In the genomic region with DNA sequence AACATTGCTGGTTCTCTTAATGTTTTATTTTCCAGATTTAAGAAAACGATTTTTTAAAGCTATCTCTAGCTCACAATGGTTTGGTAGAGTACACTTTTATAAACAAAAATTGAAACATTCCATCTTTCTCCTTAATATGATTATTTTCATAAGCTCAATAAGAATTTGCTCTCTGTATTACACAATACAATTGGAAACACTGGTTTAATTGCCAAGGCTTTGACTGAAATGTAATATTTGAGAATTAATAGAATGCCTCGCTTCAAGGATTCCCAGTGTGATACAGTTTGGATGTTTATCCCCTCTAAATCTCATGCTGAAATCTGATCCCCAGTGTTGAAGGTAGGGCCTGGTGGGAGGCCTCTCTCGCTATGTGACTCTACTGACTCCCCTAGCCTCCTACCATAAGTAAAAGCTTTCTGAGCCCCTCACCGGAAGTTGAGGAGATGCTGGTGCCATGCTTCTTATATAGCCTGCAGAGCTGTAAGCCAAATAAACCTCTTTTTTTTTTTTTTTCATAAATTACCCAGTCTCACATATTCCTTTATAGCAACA, we compare ENCODE assay signal across 23 cellular contexts.
A peak's percentile ranks its signal among the peaks of the same experiment; 100 is the strongest.
DNase-seq lines count a peak whose midpoint lies in the region; ATAC-seq, FAIRE-seq and TF ChIP-seq lines count a peak whose summit lies in the region.
"Had no signal": no experiment of that assay in that cellular context is flagged by ENCODE, and none has a peak within 500 bp of the region (broad histone marks: within the 10 kb centered on the region; RNA-seq: fewer than 3 reads in every experiment).

No MANE protein-coding gene starts in this region.

- H3K4me3 Mint-ChIP-seq in HFFc6, result no peak overlapping the region
- H3K4me3 Mint-ChIP-seq in osteocyte (ENCODE audit: unreplicated experiment), result no peak overlapping the region
- H3K4me3 Mint-ChIP-seq: activated naive CD4-positive, alpha-beta T cell treated with anti-CD3 and anti-CD28 coated beads, Interleukin-2, amount 50 U/mL, for 24 hours; activated T-helper 1 cell treated with anti-CD3 and anti-CD28 coated beads, Interleukin-12 subunit alpha, Interleukin-12 subunit beta, Interleukin-2, Interleukin-4 antibody, amounts not matched to agents 30 ng/mL and 10 ng/mL and 1 ng/mL, durations not matched to agents 14 hours and 24 hours and 36 hours; memory B cell; naive thymus-derived CD4-positive, alpha-beta T cell; T-helper 17 cell had no signal

- no peaks in the 10 kb centered on the region for H3K27me3 ChIP-seq in RWPE2 (ENCODE audit: insufficient read depth, poor library complexity, severe bottlenecking)
- H3K27me3 ChIP-seq in heart left ventricle, result no peaks in the 10 kb centered on the region
- no peaks in the 10 kb centered on the region for H3K27me3 ChIP-seq in gastroesophageal sphincter
- H3K27me3 ChIP-seq: ascending aorta had no signal

- no peak for DNase-seq in HFFc6
- DNase-seq in RWPE2 (ENCODE audit: low spot score), result no peak
- DNase-seq in osteocyte (ENCODE audit: extremely low spot score, unreplicated experiment), result no peak
- no peak for DNase-seq in inferior parietal cortex (ENCODE audit: extremely low spot score)
- no peak for DNase-seq in heart left ventricle
- no peak for DNase-seq in NCI-H146 (lab: John Stamatoyannopoulos, UW)
- DNase-seq: activated CD4-positive, alpha-beta T cell treated with anti-CD3 and anti-CD28 coated beads for 48 hours; naive thymus-derived CD4-positive, alpha-beta T cell; NCI-H1436 treated with DMSO at 0.1 percent for 48 hours; NCI-H774; OCI-M1; SHP77 treated with DMSO at 0.1 percent for 48 hours; substantia nigra; T-helper 17 cell had no signal

- H3K4me1 Mint-ChIP-seq in HFFc6 (ENCODE audit: low read depth) (peaks cover 73% of the 10 kb centered on the region), osteocyte (ENCODE audit: unreplicated experiment) (peaks cover 58% of the 10 kb centered on the region)
- H3K4me1 Mint-ChIP-seq: activated naive CD4-positive, alpha-beta T cell treated with anti-CD3 and anti-CD28 coated beads, Interleukin-2, amount 50 U/mL, for 24 hours; memory B cell; naive thymus-derived CD4-positive, alpha-beta T cell had no signal

- H3K4me3 ChIP-seq in RWPE2 (ENCODE audit: severe bottlenecking), result no peak overlapping the region
- H3K4me3 ChIP-seq in heart left ventricle, result no peak overlapping the region
- H3K4me3 ChIP-seq in gastroesophageal sphincter, result no peak overlapping the region
- H3K4me3 ChIP-seq: ascending aorta had no signal

- H3K27ac ChIP-seq in RWPE2 (ENCODE audit: poor library complexity, severe bottlenecking) (peak overlapping the region; percentile 6), heart left ventricle (no peak overlapping the region), gastroesophageal sphincter (no peak overlapping the region)
- H3K27ac ChIP-seq: ascending aorta, KMS-11 had no signal

- H3K36me3 Mint-ChIP-seq in HFFc6 (ENCODE audit: low read depth) (peaks cover 43% of the 10 kb centered on the region), osteocyte (ENCODE audit: unreplicated experiment) (peaks cover 5% of the 10 kb centered on the region)
- H3K36me3 Mint-ChIP-seq: activated naive CD4-positive, alpha-beta T cell treated with anti-CD3 and anti-CD28 coated beads, Interleukin-2, amount 50 U/mL, for 24 hours; naive thymus-derived CD4-positive, alpha-beta T cell had no signal

- H3K27ac Mint-ChIP-seq in HFFc6 (peak overlapping the region; percentile 72), osteocyte (ENCODE audit: unreplicated experiment) (peak overlapping the region; percentile 80)
- H3K27ac Mint-ChIP-seq: activated naive CD4-positive, alpha-beta T cell treated with anti-CD3 and anti-CD28 coated beads, Interleukin-2, amount 50 U/mL, for 24 hours; activated T-helper 1 cell treated with anti-CD3 and anti-CD28 coated beads, Interleukin-12 subunit alpha, Interleukin-12 subunit beta, Interleukin-2, Interleukin-4 antibody, amounts not matched to agents 30 ng/mL and 10 ng/mL and 1 ng/mL, durations not matched to agents 14 hours and 24 hours and 36 hours; memory B cell; naive thymus-derived CD4-positive, alpha-beta T cell; T-helper 17 cell had no signal

- H3K4me1 ChIP-seq in RWPE2 (ENCODE audit: insufficient read depth, poor library complexity, severe bottlenecking) (peaks cover 7% of the 10 kb centered on the region), heart left ventricle (peaks cover 0 to 20% (median 0%) of the 10 kb centered on the region in 12 donors), gastroesophageal sphincter (no peaks in the 10 kb centered on the region)

- H3K9me3 ChIP-seq in RWPE2 (ENCODE audit: severe bottlenecking) (no peaks in the 10 kb centered on the region), heart left ventricle (no peaks in the 10 kb centered on the region), gastroesophageal sphincter (no peaks in the 10 kb centered on the region)
- H3K9me3 ChIP-seq: ascending aorta had no signal

- H3K27me3 Mint-ChIP-seq in HFFc6 (ENCODE audit: insufficient read depth) (no peaks in the 10 kb centered on the region; the same call in 1 of the 2 replicates), osteocyte (ENCODE audit: unreplicated experiment) (no peaks in the 10 kb centered on the region)
- H3K27me3 Mint-ChIP-seq: activated naive CD4-positive, alpha-beta T cell treated with anti-CD3 and anti-CD28 coated beads, Interleukin-2, amount 50 U/mL, for 24 hours; memory B cell had no signal

- no peaks in the 10 kb centered on the region for H3K36me3 ChIP-seq in RWPE2 (ENCODE audit: low read depth)
- no peaks in the 10 kb centered on the region for H3K36me3 ChIP-seq in heart left ventricle
- no peaks in the 10 kb centered on the region for H3K36me3 ChIP-seq in gastroesophageal sphincter
- H3K36me3 ChIP-seq: ascending aorta had no signal

- TF ChIP-seq POLR2A in heart left ventricle (IDR thresholded peaks at IDR 0.05), result no peak
- TF ChIP-seq POLR2A in gastroesophageal sphincter (IDR thresholded peaks at IDR 0.05), result no peak

- no peak for ATAC-seq in RWPE2 (ENCODE audit: low read depth)
- no peak for ATAC-seq in heart left ventricle
- no peak for ATAC-seq in gastroesophageal sphincter
- ATAC-seq: HCT116; naive thymus-derived CD4-positive, alpha-beta T cell; T-helper 17 cell had no signal

- TF ChIP-seq CTCF in HFFc6 (IDR thresholded peaks at IDR 0.05) (no peak), RWPE2 (IDR thresholded peaks at IDR 0.05; ENCODE audit: poor library complexity, severe bottlenecking) (no peak), osteocyte (IDR thresholded peaks at IDR 0.05) (no peak), heart left ventricle (IDR thresholded peaks at IDR 0.05) (no peak), gastroesophageal sphincter (IDR thresholded peaks at IDR 0.05) (no peak)

- peaks cover 5% of the 10 kb centered on the region; the same call in 1 of the 2 replicates for H3K9me3 Mint-ChIP-seq in HFFc6
- no peaks in the 10 kb centered on the region for H3K9me3 Mint-ChIP-seq in osteocyte (ENCODE audit: unreplicated experiment)
- H3K9me3 Mint-ChIP-seq: activated naive CD4-positive, alpha-beta T cell treated with anti-CD3 and anti-CD28 coated beads, Interleukin-2, amount 50 U/mL, for 24 hours; activated T-helper 1 cell treated with anti-CD3 and anti-CD28 coated beads, Interleukin-12 subunit alpha, Interleukin-12 subunit beta, Interleukin-2, Interleukin-4 antibody, amounts not matched to agents 30 ng/mL and 10 ng/mL and 1 ng/mL, durations not matched to agents 14 hours and 24 hours and 36 hours; memory B cell had no signal

- intact Hi-C loops in heart left ventricle (cut with DNase I), result loop anchor here in 9 of 10 donors (1.0 to 10.0 kb wide), 7 partner anchors 53 to 105 kb away; no protein-coding TSS in a partner anchor

- FAIRE-seq in endometrium (lab: Jason Lieb, UNC), result peak; percentile 84
- FAIRE-seq: urothelium cell line had no signal

- WGBS in heart left ventricle, 4 donors, result 88 to 92% (median 91%) methylated on average over 4 of the region's 4 CpGs
- WGBS in gastroesophageal sphincter (ENCODE audit: low coverage in 1 of 2), 2 donors, result 33 to 67% methylated on average over 1 to 4 of the region's 4 CpGs

- TF ChIP-seq EP300 in gastroesophageal sphincter (IDR thresholded peaks at IDR 0.05), result no peak
